8 cellular contexts compared by ENCODE assay signal in genomic region chr3:49164983-49165720, GRCh38. TPM values are rescaled to one million over a fixed set of nuclear protein-coding genes. Genes with fewer than 3 reads are reported as not detected.
DNase-seq lines count a peak whose midpoint lies in the region; ATAC-seq, FAIRE-seq and TF ChIP-seq lines count a peak whose summit lies in the region.

No MANE protein-coding gene starts in this region.

- CTCF ChIA-PET in PC-9 (lab: Charles Lee): no interaction called here

- ATAC-seq in DND-41 (ENCODE audit: insufficient read depth, low read depth) (no peak), pancreas (no peak), HG03520 (IDR thresholded peaks at IDR 0.05; ENCODE audit: unreplicated experiment) (no peak)

- no peak for FAIRE-seq in pancreas (lab: Jason Lieb, UNC)

- peak overlapping the region; percentile 77 for H3K9ac ChIP-seq in DND-41 (ENCODE audit: low read depth, low read length)

- H3K4me3 ChIP-seq in DND-41 (ENCODE audit: low read depth in 1 of 2, low read length in 2 of 2) (peak overlapping the region; percentile 84 to 95), PC-9 (peak overlapping the region; percentile 90), epithelial cell of proximal tubule (ENCODE audit: low read depth, low read length) (peak overlapping the region; percentile 98), pancreas (peak overlapping the region; percentile 88 to 97 (median 94))

- no peaks in the 10 kb centered on the region for H3K9me2 ChIP-seq in PC-9 (ENCODE audit: insufficient read depth)

- DNase-seq in DND-41: no peak
- DNase-seq in PC-9: no peak
- DNase-seq in epithelial cell of proximal tubule (ENCODE audit: low read depth): no peak
- no peak for DNase-seq in pancreas
- DNase-seq in A172 (ENCODE audit: low spot score): no peak
- no peak for DNase-seq in GM19240 (ENCODE audit: insufficient read length, low spot score)
- DNase-seq in occipital lobe (lab: John Stamatoyannopoulos, UW): no peak

- H3K27ac ChIP-seq in DND-41 (ENCODE audit: low read length): peak overlapping the region; percentile 80
- H3K27ac ChIP-seq in PC-9: peak overlapping the region; percentile 20; the same call in 1 of the 2 replicates
- peak overlapping the region in 1 of 4 donors; percentile 63 for H3K27ac ChIP-seq in pancreas

- H3K4me2 ChIP-seq in DND-41 (ENCODE audit: insufficient read depth, low read length) (peak overlapping the region; percentile 74), PC-9 (peak overlapping the region; percentile 99)

- peaks cover 7% of the 10 kb centered on the region for H3K9me3 ChIP-seq in DND-41 (ENCODE audit: insufficient read depth, low read length, severe bottlenecking)
- no peaks in the 10 kb centered on the region for H3K9me3 ChIP-seq in PC-9 (ENCODE audit: insufficient read depth, low read depth)
- no peaks in the 10 kb centered on the region for H3K9me3 ChIP-seq in pancreas

- intact Hi-C loops in PC-9 (cut with micrococcal nuclease; ENCODE audit: unreplicated experiment): no loop called here
- intact Hi-C loops in pancreas (cut with DNase I): no loop called here

- peaks cover 40% of the 10 kb centered on the region for H3K36me3 ChIP-seq in DND-41 (ENCODE audit: insufficient read depth, low read length)
- H3K36me3 ChIP-seq in PC-9 (ENCODE audit: low read depth): peaks cover 8% of the 10 kb centered on the region; the same call in 1 of the 2 replicates
- H3K36me3 ChIP-seq in pancreas: peaks cover 0 to 9% (median 0%) of the 10 kb centered on the region in 3 donors

- 25 to 28% methylated on average over 6 of the region's 6 CpGs for WGBS in pancreas, 2 donors

- TF ChIP-seq CTCF in DND-41 (IDR thresholded peaks at IDR 0.05; ENCODE audit: borderline replicate concordance, extremely low read depth, low read length, poor library complexity, severe bottlenecking): no peak
- TF ChIP-seq CTCF in PC-9 (conservative IDR thresholded peaks at IDR 0.05): no peak
- no peak for TF ChIP-seq CTCF in epithelial cell of proximal tubule (conservative IDR thresholded peaks at IDR 0.05; ENCODE audit: low read depth, low read length)
- no peak for TF ChIP-seq CTCF in pancreas (IDR thresholded peaks at IDR 0.05)

- no peaks in the 10 kb centered on the region for H3F3A ChIP-seq in PC-9 (ENCODE audit: insufficient read depth, low read depth)

- H3K79me2 ChIP-seq in DND-41 (ENCODE audit: insufficient read depth, low read length) (peaks cover 44% of the 10 kb centered on the region), PC-9 (ENCODE audit: low read depth) (peaks cover 24% of the 10 kb centered on the region)

- BruUV-seq in PC-9 (replicated peaks; lab: Mats Ljungman, UMichigan): TSS peak; percentile 53

- H3K27me3 ChIP-seq in DND-41 (ENCODE audit: insufficient read depth, low read length, poor library complexity) (no peaks in the 10 kb centered on the region), PC-9 (ENCODE audit: insufficient read depth, low read depth) (no peaks in the 10 kb centered on the region), pancreas (no peaks in the 10 kb centered on the region)

- no peak overlapping the region for H2AFZ ChIP-seq in DND-41 (ENCODE audit: low read depth, low read length)
- no peak overlapping the region for H2AFZ ChIP-seq in PC-9

- peaks cover 29% of the 10 kb centered on the region for H3K4me1 ChIP-seq in DND-41 (ENCODE audit: insufficient read depth, low read length)
- H3K4me1 ChIP-seq in PC-9 (replicated peaks; ENCODE audit: insufficient read depth): peaks cover 13% of the 10 kb centered on the region; the same call in 1 of the 2 replicates
- H3K4me1 ChIP-seq in pancreas: peaks cover 0 to 7% (median 0%) of the 10 kb centered on the region in 3 donors

- peaks cover 34% of the 10 kb centered on the region for H4K20me1 ChIP-seq in DND-41 (ENCODE audit: insufficient read depth, low read length)
- no peaks in the 10 kb centered on the region for H4K20me1 ChIP-seq in PC-9 (ENCODE audit: insufficient read depth)

- POLR2A ChIA-PET in PC-9 (lab: Charles Lee; ENCODE audit: unreplicated experiment): interaction anchor here (0.7 kb wide), 1 partner anchor 193 kb away, joined by 3 read pairs; the partner anchor contains the start of gene GPX1

RNA-seq across cellular contexts. Expression of gene CCDC71, which starts 1.0 kb away (rescaled TPM):
- total RNA-seq in PC-9 (2021) (17.8 and 24.0 TPM in 2 replicates), epithelial cell of proximal tubule (33.4 and 44.4 TPM in 2 replicates), pancreas (10 to 100 TPM in 1 of 6 donors, 1 to 10 TPM in 5; 5.9 to 11.0 (median 8.3) TPM), occipital lobe (18.6 TPM)
- polyA plus RNA-seq in pancreas: 10 to 100 TPM in 1 of 2 donors, 1 to 10 TPM in 1; 7.6 to 10.2 TPM
- total RNA-seq in A172 (2014; rRNA removed; shearing (Covaris generic)): 18.8 and 25.6 TPM in 2 replicates

RNA-seq across cellular contexts. Expression of gene KLHDC8B, which starts 6.2 kb away (rescaled TPM):
- 13.1 and 15.3 TPM in 2 replicates for total RNA-seq in PC-9 (2021)
- 8.0 and 16.5 TPM in 2 replicates for total RNA-seq in epithelial cell of proximal tubule
- total RNA-seq in pancreas: 10 to 100 TPM in 3 of 6 donors, 1 to 10 TPM in 3; 5.5 to 13.7 (median 10.0) TPM
- 10 to 100 TPM; 11.8 to 19.1 TPM for polyA plus RNA-seq in pancreas
- total RNA-seq in A172 (2014; rRNA removed; shearing (Covaris generic)): 9.0 and 16.0 TPM in 2 replicates
- total RNA-seq in occipital lobe: 11.7 TPM

RNA-seq across cellular contexts. Expression of gene LAMB2, which starts 32.3 kb away (rescaled TPM):
- total RNA-seq in PC-9 (2021) (230 and 238 TPM in 2 replicates), epithelial cell of proximal tubule (116 and 232 TPM in 2 replicates), pancreas (100 to 1,000 TPM in 2 of 6 donors, 10 to 100 TPM in 4; 74.4 to 215 (median 90.4) TPM), occipital lobe (47.6 TPM)
- 100 to 1,000 TPM; 438 to 483 TPM for polyA plus RNA-seq in pancreas
- total RNA-seq in A172 (2014; rRNA removed; shearing (Covaris generic)): 189 and 192 TPM in 2 replicates

RNA-seq across cellular contexts. Expression of gene USP19, which starts 44.5 kb away (rescaled TPM):
- total RNA-seq in PC-9 (2021): 72.1 TPM in 2 replicates
- total RNA-seq in epithelial cell of proximal tubule: 34.7 and 35.9 TPM in 2 replicates
- 10 to 100 TPM; 20.7 to 44.2 (median 27.6) TPM for total RNA-seq in pancreas
- polyA plus RNA-seq in pancreas: 10 to 100 TPM; 25.3 to 25.5 TPM
- 48.3 and 54.2 TPM in 2 replicates for total RNA-seq in A172 (2014; rRNA removed; shearing (Covaris generic))
- total RNA-seq in occipital lobe: 49.0 TPM
